7 cellular contexts compared by ENCODE assay signal in the genomic region with DNA sequence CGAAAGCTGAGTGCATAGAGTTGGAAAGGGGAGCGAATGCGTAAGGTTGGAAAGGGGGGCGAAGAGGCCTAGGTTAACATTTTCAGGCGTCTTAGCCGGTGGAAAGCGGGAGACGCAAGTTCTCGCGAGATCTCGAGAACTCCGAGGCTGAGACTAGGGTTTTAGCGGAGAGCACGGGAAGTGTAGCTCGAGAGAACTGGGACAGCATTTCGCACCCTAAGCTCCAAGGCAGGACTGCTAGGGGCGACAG. TPM values are rescaled to one million over a fixed set of nuclear protein-coding genes. Genes with fewer than 3 reads are reported as not detected.
DNase-seq lines count a peak whose midpoint lies in the region; ATAC-seq and TF ChIP-seq lines count a peak whose summit lies in the region.

No MANE protein-coding gene starts in this region.

- H3K36me3 ChIP-seq in kidney epithelial cell (ENCODE audit: control insufficient read depth, insufficient read depth, low read length) = no peaks in the 10 kb centered on the region

- no peak for TF ChIP-seq CTCF in GM12875 (IDR thresholded peaks at IDR 0.05; ENCODE audit: borderline replicate concordance, insufficient read depth, low read depth, low read length)
- TF ChIP-seq CTCF in cardiac fibroblast (IDR thresholded peaks at IDR 0.05; ENCODE audit: low read depth, low read length) = no peak
- no peak for TF ChIP-seq CTCF in kidney epithelial cell (IDR thresholded peaks at IDR 0.05; ENCODE audit: insufficient read depth, low read length, poor library complexity, severe bottlenecking)

- H3K27me3 Mint-ChIP-seq in stimulated activated naive B cell treated with anti-CD40 and anti-IgM and Interleukin-4, amounts not matched to agents 10 μg/mL and 1 μg/mL and 100 μg/mL, for 72 hours = peaks cover 0 to 6% of the 10 kb centered on the region in 2 donors

- DNase-seq in H4 (ENCODE audit: low spot score) = peak; percentile 82
- peak; percentile 71 for DNase-seq in LoVo (ENCODE audit: low spot score)
- peak; percentile 88 for DNase-seq in RPMI8226
- DNase-seq in cardiac fibroblast (ENCODE audit: low read depth in 2 of 2) = peak; percentile 89 to 90
- DNase-seq in kidney epithelial cell (ENCODE audit: low read depth) = peak; percentile 57
- no peak for DNase-seq in stimulated activated naive B cell treated with anti-CD40 and anti-IgM and Interleukin-4, amounts not matched to agents 10 μg/mL and 1 μg/mL and 100 μg/mL, for 72 hours

- H3K36me3 Mint-ChIP-seq in stimulated activated naive B cell treated with anti-CD40 and anti-IgM and Interleukin-4, amounts not matched to agents 10 μg/mL and 1 μg/mL and 100 μg/mL, for 72 hours = peaks cover 24 to 49% of the 10 kb centered on the region in 2 donors

- no peaks in the 10 kb centered on the region for H3K9me3 Mint-ChIP-seq in stimulated activated naive B cell treated with anti-CD40 and anti-IgM and Interleukin-4, amounts not matched to agents 10 μg/mL and 1 μg/mL and 100 μg/mL, for 72 hours

- H3K27ac Mint-ChIP-seq in stimulated activated naive B cell treated with anti-CD40 and anti-IgM and Interleukin-4, amounts not matched to agents 10 μg/mL and 1 μg/mL and 100 μg/mL, for 72 hours = peak overlapping the region; percentile 100

- H3K4me3 ChIP-seq in GM12875 (ENCODE audit: low read depth, low read length) (peak overlapping the region; percentile 87), cardiac fibroblast (replicated peaks in 1 of 2; ENCODE audit: low read depth in 2 of 2, low read length in 2 of 2) (peak overlapping the region; percentile 80 to 88), kidney epithelial cell (ENCODE audit: low read depth, low read length) (peak overlapping the region; percentile 93)

- no peaks in the 10 kb centered on the region for H3K27me3 ChIP-seq in kidney epithelial cell (ENCODE audit: control insufficient read depth, insufficient read depth, low read length)

- peaks cover 10 to 34% of the 10 kb centered on the region in 2 donors for H3K4me1 Mint-ChIP-seq in stimulated activated naive B cell treated with anti-CD40 and anti-IgM and Interleukin-4, amounts not matched to agents 10 μg/mL and 1 μg/mL and 100 μg/mL, for 72 hours

- peak overlapping the region; percentile 96 to 99 for H3K4me3 Mint-ChIP-seq in stimulated activated naive B cell treated with anti-CD40 and anti-IgM and Interleukin-4, amounts not matched to agents 10 μg/mL and 1 μg/mL and 100 μg/mL, for 72 hours

- peak; percentile 50 to 52 for ATAC-seq in stimulated activated naive B cell treated with anti-CD40 and anti-IgM and Interleukin-4, amounts not matched to agents 10 μg/mL and 1 μg/mL and 100 μg/mL, for 72 hours (replicated peaks)

RNA-seq across cellular contexts. Expression of gene DDX3X, which starts 0.3 kb away (rescaled TPM):
- total RNA-seq in H4 (2014; rRNA removed; shearing (Covaris generic)) = 116 and 181 TPM in 2 replicates
- total RNA-seq in kidney epithelial cell = 184 and 188 TPM in 2 replicates
